ENCODE assay signal across 26 cellular contexts in the genomic region with DNA sequence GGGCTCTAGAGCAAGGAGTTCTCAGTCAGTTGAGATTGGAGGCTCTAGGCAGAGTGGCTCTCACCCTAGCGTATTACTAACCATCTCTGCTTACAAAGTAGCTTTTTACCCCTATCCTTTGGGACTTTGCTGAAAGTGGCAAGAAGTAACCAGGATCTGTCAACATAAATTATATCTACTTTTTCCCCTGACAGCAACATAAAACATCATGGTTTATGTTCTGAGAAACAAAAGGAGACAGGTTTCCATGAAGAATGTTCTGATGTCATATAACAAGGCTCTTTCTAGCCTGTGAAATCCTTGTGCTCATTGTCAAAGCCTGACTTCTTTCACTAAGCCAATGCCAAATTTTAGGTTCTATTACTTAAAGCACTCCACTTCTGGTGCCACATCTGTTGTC.
"Had no signal": no experiment of that assay in that cellular context is flagged by ENCODE, and none has a peak within 500 bp of the region (broad histone marks: within the 10 kb centered on the region; RNA-seq: fewer than 3 reads in every experiment).

No MANE protein-coding gene starts in this region.

- FAIRE-seq: keratinocyte had no signal

- H3K36me3 ChIP-seq: left lung, lower lobe of right lung, ovary, right atrium auricular region, right lobe of liver, transverse colon, upper lobe of left lung, vagina had no signal

- H3K4me1 ChIP-seq: left lung, lower lobe of right lung, right atrium auricular region, right lobe of liver, transverse colon, upper lobe of left lung, vagina had no signal

- H3K27me3 ChIP-seq: ovary, right atrium auricular region, right lobe of liver, transverse colon, upper lobe of left lung, vagina had no signal

- H3K36me3 Mint-ChIP-seq: naive thymus-derived CD8-positive, alpha-beta T cell; stimulated activated memory B cell treated with anti-CD40 and anti-IgM and Interleukin-4, amounts not matched to agents 10 μg/mL and 1 μg/mL and 100 μg/mL, for 72 hours had no signal

- H3K9me3 Mint-ChIP-seq: naive thymus-derived CD8-positive, alpha-beta T cell; stimulated activated memory B cell treated with anti-CD40 and anti-IgM and Interleukin-4, amounts not matched to agents 10 μg/mL and 1 μg/mL and 100 μg/mL, for 72 hours; stimulated activated naive CD8-positive, alpha-beta T cell treated with anti-CD3 and anti-CD28 coated beads, Interleukin-15, amount 100 ng/mL, for 72 hours had no signal

- H3K4me1 Mint-ChIP-seq: stimulated activated memory B cell treated with anti-CD40 and anti-IgM and Interleukin-4, amounts not matched to agents 10 μg/mL and 1 μg/mL and 100 μg/mL, for 72 hours had no signal

- H3K9me3 ChIP-seq: left lung, lower lobe of right lung, ovary, right atrium auricular region, right lobe of liver, transverse colon, upper lobe of left lung, vagina had no signal

- DNase-seq: hippocampal formation; kidney glomerular epithelial cell; left cardiac atrium; left lung; lower lobe of right lung; mammary epithelial cell; mesenchymal stem cell; naive thymus-derived CD8-positive, alpha-beta T cell; nephron progenitor cell; ovary; right lobe of liver; stimulated activated CD4-positive, alpha-beta T cell treated with anti-CD3 and anti-CD28 coated beads, Interleukin-1b, Interleukin-23, amount 100 ng/mL, for 48 hours; stimulated activated CD4-positive, alpha-beta T cell treated with anti-CD3 and anti-CD28 coated beads, Interleukin-2, amount 100 ng/mL, for 48 hours; stimulated activated CD4-positive, alpha-beta T cell treated with anti-CD3 and anti-CD28 coated beads, Interleukin-4, amount 100 ng/mL, for 4 hours; stimulated activated CD8-positive, alpha-beta memory T cell treated with anti-CD3 and anti-CD28 coated beads, Interleukin-4, amount 100 ng/mL, for 48 hours; stimulated activated naive CD4-positive, alpha-beta T cell treated with Interleukin-2 at 50 U/mL for 16 hours; stimulated activated naive CD8-positive, alpha-beta T cell treated with anti-CD3 and anti-CD28 coated beads, Interleukin-15, amount 100 ng/mL, for 72 hours; substantia nigra; transverse colon; upper lobe of left lung had no signal

- H3K4me3 ChIP-seq: left lung, lower lobe of right lung, ovary, right atrium auricular region, right lobe of liver, smooth muscle cell, transverse colon, upper lobe of left lung, vagina had no signal

- H3K27ac ChIP-seq: left lung, lower lobe of right lung, ovary, right atrium auricular region, right lobe of liver, transverse colon, upper lobe of left lung, vagina had no signal

- H3K4me3 Mint-ChIP-seq: naive thymus-derived CD8-positive, alpha-beta T cell; nephron progenitor cell; stimulated activated memory B cell treated with anti-CD40 and anti-IgM and Interleukin-4, amounts not matched to agents 10 μg/mL and 1 μg/mL and 100 μg/mL, for 72 hours; stimulated activated naive CD8-positive, alpha-beta T cell treated with anti-CD3 and anti-CD28 coated beads, Interleukin-15, amount 100 ng/mL, for 72 hours had no signal

- H3K4me2 ChIP-seq: smooth muscle cell had no signal

- ATAC-seq: left cardiac atrium; left lung; lower lobe of right lung; naive thymus-derived CD8-positive, alpha-beta T cell; right lobe of liver; stimulated activated memory B cell treated with anti-CD40 and anti-IgM and Interleukin-4, amounts not matched to agents 10 μg/mL and 1 μg/mL and 100 μg/mL, for 72 hours; stimulated activated naive CD8-positive, alpha-beta T cell treated with anti-CD3 and anti-CD28 coated beads, Interleukin-15, amount 100 ng/mL, for 72 hours had no signal

- H3K27ac Mint-ChIP-seq: naive thymus-derived CD8-positive, alpha-beta T cell; progenitor cell of endocrine pancreas; stimulated activated memory B cell treated with anti-CD40 and anti-IgM and Interleukin-4, amounts not matched to agents 10 μg/mL and 1 μg/mL and 100 μg/mL, for 72 hours; stimulated activated naive CD8-positive, alpha-beta T cell treated with anti-CD3 and anti-CD28 coated beads, Interleukin-15, amount 100 ng/mL, for 72 hours had no signal
